Comparison of ENCODE assay signal across 1 cellular context in the genomic region with DNA sequence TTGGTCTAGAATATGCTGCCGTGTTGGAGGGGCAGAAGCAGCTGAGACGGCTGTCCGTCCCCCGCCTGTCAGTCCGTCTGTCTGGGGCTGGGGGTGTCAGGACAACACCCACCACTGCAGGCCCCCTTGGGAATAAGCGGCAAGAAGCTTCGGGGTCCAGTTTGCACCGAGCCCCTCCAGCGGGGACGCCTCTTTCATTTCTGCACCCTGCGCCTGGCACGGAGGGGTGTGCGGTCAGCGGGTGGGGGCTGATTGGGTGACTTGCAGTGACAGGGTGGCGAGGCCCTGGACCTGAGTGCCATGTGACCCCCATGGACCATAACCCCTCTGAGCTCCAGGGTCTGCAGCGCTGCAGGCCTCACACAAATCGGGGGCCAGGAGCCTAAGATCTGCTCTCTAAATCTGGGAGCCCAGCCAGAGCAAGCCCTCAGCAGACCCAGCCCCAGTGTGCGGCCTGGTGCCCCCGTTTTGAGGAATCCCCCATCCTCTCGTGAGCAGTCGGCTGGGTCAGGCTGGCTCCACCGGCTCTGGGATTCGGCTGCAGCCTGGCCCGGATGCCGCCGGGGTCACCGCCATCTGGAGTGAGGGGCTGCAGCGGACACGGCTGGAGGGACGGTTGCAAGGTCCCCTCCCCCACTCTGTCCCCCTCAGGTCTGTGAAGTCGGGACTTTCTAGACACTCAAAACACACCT.
TF ChIP-seq lines count a peak whose summit lies in the region.

No MANE protein-coding gene starts in this region.

TF ChIP-seq in GM12878, 131 proteins besides CTCF, POLR2A, EP300 and RAD21:
- TF ChIP-seq, protein P1, sequence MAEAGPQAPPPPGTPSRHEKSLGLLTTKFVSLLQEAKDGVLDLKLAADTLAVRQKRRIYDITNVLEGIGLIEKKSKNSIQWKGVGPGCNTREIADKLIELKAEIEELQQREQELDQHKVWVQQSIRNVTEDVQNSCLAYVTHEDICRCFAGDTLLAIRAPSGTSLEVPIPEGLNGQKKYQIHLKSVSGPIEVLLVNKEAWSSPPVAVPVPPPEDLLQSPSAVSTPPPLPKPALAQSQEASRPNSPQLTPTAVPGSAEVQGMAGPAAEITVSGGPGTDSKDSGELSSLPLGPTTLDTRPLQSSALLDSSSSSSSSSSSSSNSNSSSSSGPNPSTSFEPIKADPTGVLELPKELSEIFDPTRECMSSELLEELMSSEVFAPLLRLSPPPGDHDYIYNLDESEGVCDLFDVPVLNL (IDR thresholded peaks at IDR 0.05; ENCODE audit: low read depth, low read length): no peak
- TF ChIP-seq PAX8 (IDR thresholded peaks at IDR 0.05): no peak
- peak; percentile 26; the same call in 1 of the 2 replicates for TF ChIP-seq TCF3 (IDR thresholded peaks at IDR 0.05; ENCODE audit: borderline replicate concordance, insufficient read depth, low read depth, low read length)
- TF ChIP-seq CREB1 (IDR thresholded peaks at IDR 0.05; ENCODE audit: low read depth): no peak
- TF ChIP-seq WRNIP1 (IDR thresholded peaks at IDR 0.05; ENCODE audit: borderline replicate concordance, low read depth, low read length): no peak
- TF ChIP-seq, protein P2, sequence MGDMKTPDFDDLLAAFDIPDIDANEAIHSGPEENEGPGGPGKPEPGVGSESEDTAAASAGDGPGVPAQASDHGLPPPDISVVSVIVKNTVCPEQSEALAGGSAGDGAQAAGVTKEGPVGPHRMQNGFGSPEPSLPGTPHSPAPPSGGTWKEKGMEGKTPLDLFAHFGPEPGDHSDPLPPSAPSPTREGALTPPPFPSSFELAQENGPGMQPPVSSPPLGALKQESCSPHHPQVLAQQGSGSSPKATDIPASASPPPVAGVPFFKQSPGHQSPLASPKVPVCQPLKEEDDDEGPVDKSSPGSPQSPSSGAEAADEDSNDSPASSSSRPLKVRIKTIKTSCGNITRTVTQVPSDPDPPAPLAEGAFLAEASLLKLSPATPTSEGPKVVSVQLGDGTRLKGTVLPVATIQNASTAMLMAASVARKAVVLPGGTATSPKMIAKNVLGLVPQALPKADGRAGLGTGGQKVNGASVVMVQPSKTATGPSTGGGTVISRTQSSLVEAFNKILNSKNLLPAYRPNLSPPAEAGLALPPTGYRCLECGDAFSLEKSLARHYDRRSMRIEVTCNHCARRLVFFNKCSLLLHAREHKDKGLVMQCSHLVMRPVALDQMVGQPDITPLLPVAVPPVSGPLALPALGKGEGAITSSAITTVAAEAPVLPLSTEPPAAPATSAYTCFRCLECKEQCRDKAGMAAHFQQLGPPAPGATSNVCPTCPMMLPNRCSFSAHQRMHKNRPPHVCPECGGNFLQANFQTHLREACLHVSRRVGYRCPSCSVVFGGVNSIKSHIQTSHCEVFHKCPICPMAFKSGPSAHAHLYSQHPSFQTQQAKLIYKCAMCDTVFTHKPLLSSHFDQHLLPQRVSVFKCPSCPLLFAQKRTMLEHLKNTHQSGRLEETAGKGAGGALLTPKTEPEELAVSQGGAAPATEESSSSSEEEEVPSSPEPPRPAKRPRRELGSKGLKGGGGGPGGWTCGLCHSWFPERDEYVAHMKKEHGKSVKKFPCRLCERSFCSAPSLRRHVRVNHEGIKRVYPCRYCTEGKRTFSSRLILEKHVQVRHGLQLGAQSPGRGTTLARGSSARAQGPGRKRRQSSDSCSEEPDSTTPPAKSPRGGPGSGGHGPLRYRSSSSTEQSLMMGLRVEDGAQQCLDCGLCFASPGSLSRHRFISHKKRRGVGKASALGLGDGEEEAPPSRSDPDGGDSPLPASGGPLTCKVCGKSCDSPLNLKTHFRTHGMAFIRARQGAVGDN (IDR thresholded peaks at IDR 0.05): no peak
- TF ChIP-seq EZH2 (IDR thresholded peaks at IDR 0.05; ENCODE audit: borderline replicate concordance, control insufficient read depth, low read depth, low read length): no peak
- TF ChIP-seq, protein P3, sequence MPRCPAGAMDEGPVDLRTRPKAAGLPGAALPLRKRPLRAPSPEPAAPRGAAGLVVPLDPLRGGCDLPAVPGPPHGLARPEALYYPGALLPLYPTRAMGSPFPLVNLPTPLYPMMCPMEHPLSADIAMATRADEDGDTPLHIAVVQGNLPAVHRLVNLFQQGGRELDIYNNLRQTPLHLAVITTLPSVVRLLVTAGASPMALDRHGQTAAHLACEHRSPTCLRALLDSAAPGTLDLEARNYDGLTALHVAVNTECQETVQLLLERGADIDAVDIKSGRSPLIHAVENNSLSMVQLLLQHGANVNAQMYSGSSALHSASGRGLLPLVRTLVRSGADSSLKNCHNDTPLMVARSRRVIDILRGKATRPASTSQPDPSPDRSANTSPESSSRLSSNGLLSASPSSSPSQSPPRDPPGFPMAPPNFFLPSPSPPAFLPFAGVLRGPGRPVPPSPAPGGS (IDR thresholded peaks at IDR 0.05; ENCODE audit: borderline replicate concordance, insufficient read depth, low read depth, low read length, poor library complexity, severe bottlenecking): no peak
- peak; percentile 42; the same call in 1 of the 2 replicates for TF ChIP-seq BACH1 (IDR thresholded peaks at IDR 0.05; ENCODE audit: borderline replicate concordance)
- TF ChIP-seq MYC (IDR thresholded peaks at IDR 0.05; ENCODE audit: insufficient read depth, insufficient read length, insufficient replicate concordance, low read length, severe bottlenecking): no peak
- no peak for TF ChIP-seq ATF7 (IDR thresholded peaks at IDR 0.05; ENCODE audit: low read depth)
- peak; percentile 4; the same call in 1 of the 2 replicates for TF ChIP-seq RAD51 (IDR thresholded peaks at IDR 0.05)
- TF ChIP-seq MEF2B (IDR thresholded peaks at IDR 0.05; ENCODE audit: partially characterized antibody, poor library complexity, severe bottlenecking): peak; percentile 8
- TF ChIP-seq JUND (IDR thresholded peaks at IDR 0.05; ENCODE audit: low read depth, low read length): no peak
- TF ChIP-seq YBX1 (IDR thresholded peaks at IDR 0.05): no peak
- no peak for TF ChIP-seq PML (IDR thresholded peaks at IDR 0.05; ENCODE audit: low read length)
- no peak for TF ChIP-seq ZNF622 (IDR thresholded peaks at IDR 0.05)
- TF ChIP-seq IKZF1 (conservative IDR thresholded peaks at IDR 0.05): peak; percentile 43
- TF ChIP-seq SUZ12 (IDR thresholded peaks at IDR 0.05; ENCODE audit: unreplicated experiment): no peak
- TF ChIP-seq ESRRA (IDR thresholded peaks at IDR 0.05; ENCODE audit: low read length): no peak
- TF ChIP-seq KLF5 (IDR thresholded peaks at IDR 0.05; ENCODE audit: partially characterized antibody): no peak
- TF ChIP-seq MXI1 (IDR thresholded peaks at IDR 0.05; ENCODE audit: low read depth, low read length): no peak
- no peak for TF ChIP-seq RBBP5 (conservative IDR thresholded peaks at IDR 0.05)
- peak in 1 of 2 experiments; percentile 8; a peak in 1 of 4 replicates for TF ChIP-seq BHLHE40 (IDR thresholded peaks at IDR 0.05; ENCODE audit: borderline replicate concordance in 1 of 2, low read depth in 2 of 2, low read length in 1 of 2)
- TF ChIP-seq IKZF2 (IDR thresholded peaks at IDR 0.05): peak; percentile 27 to 34; a peak in 2 of 4 replicates
- peak in 1 of 2 experiments; percentile 34; a peak in 1 of 3 replicates for TF ChIP-seq EGR1 (IDR thresholded peaks at IDR 0.05; ENCODE audit: borderline replicate concordance in 1 of 2, low read depth in 2 of 2, low read length in 2 of 2)
- TF ChIP-seq JUNB (IDR thresholded peaks at IDR 0.05): peak; percentile 46
